In genomic region chr4:154559931-154560801, GRCh38 we compare ENCODE assay signal across 22 cellular contexts. TPM values are rescaled to one million over a fixed set of nuclear protein-coding genes. Genes with fewer than 3 reads are reported as not detected.
A peak's percentile ranks its signal among the peaks of the same experiment; 100 is the strongest.
DNase-seq lines count a peak whose midpoint lies in the region; ATAC-seq and TF ChIP-seq lines count a peak whose summit lies in the region.
"Had no signal": no experiment of that assay in that cellular context is flagged by ENCODE, and none has a peak within 500 bp of the region (broad histone marks: within the 10 kb centered on the region; RNA-seq: fewer than 3 reads in every experiment).

No MANE protein-coding gene starts in this region.

- peak overlapping the region; percentile 45 to 91 (median 86) for H3K27ac ChIP-seq in right lobe of liver
- H3K27ac ChIP-seq: C4-2B, foreskin keratinocyte, thyroid gland had no signal

- intact Hi-C loops in Caco-2 (cut with micrococcal nuclease; ENCODE audit: unreplicated experiment) (loop anchor here (1.0 kb wide), 6 partner anchors 10 to 62 kb away; partner anchors contain the start of genes FGA and PLRG1), right lobe of liver (cut with DNase I) (loop anchor here (5.0 kb wide), 2 partner anchors 57 to 62 kb away; no protein-coding TSS in a partner anchor)
- intact Hi-C loops in activated T-helper 2 cell treated with anti-CD3 and anti-CD28 coated beads, Interferon-gamma antibody, Interleukin-2, Interleukin-4, amounts not matched to agents 10 μg/mL and 5 μg/mL and 100 μg/mL, durations not matched to agents 14 hours and 24 hours and 36 hours (cut with micrococcal nuclease): loop anchor here (10.0 kb wide), 1 partner anchor 155 kb away; no protein-coding TSS in a partner anchor

- H3K27me3 ChIP-seq in Caco-2 (replicated peaks; ENCODE audit: control insufficient read depth, insufficient read depth, low read length): no peaks in the 10 kb centered on the region; the same call in 1 of the 2 replicates
- no peaks in the 10 kb centered on the region for H3K27me3 ChIP-seq in right lobe of liver
- H3K27me3 ChIP-seq: foreskin keratinocyte, thyroid gland had no signal

- DNase-seq in Caco-2 (peak; percentile 48 to 67), amniotic epithelial cell (ENCODE audit: low read depth) (peak; percentile 23), right lobe of liver (peak in 1 of 3 donors; percentile 78), GM20000 (ENCODE audit: low spot score) (no peak)
- no peak for DNase-seq in activated T-helper 2 cell treated with anti-CD3 and anti-CD28 coated beads, Interferon-gamma antibody, Interleukin-2, Interleukin-4, amounts not matched to agents 10 μg/mL and 5 μg/mL and 100 μg/mL, durations not matched to agents 14 hours and 24 hours and 36 hours (ENCODE audit: low spot score)
- DNase-seq: activated CD4-positive, alpha-beta T cell treated with anti-CD3 and anti-CD28 coated beads, Interleukin-2, amount 50 U/mL, for 4 hours; effector CD4-positive, alpha-beta T cell; posterior cingulate gyrus; stimulated activated CD4-positive, alpha-beta T cell treated with anti-CD3 and anti-CD28 coated beads, Interleukin-2, amount 100 ng/mL, for 24 hours; stimulated activated naive CD4-positive, alpha-beta T cell treated with Interleukin-2 at 50 U/mL for 16 hours; T-helper 17 cell; thyroid gland had no signal

- H3K27ac Mint-ChIP-seq in Caco-2 (ENCODE audit: unreplicated experiment): peak overlapping the region; percentile 77
- no peak overlapping the region for H3K27ac Mint-ChIP-seq in activated T-helper 2 cell treated with anti-CD3 and anti-CD28 coated beads, Interferon-gamma antibody, Interleukin-2, Interleukin-4, amounts not matched to agents 10 μg/mL and 5 μg/mL and 100 μg/mL, durations not matched to agents 14 hours and 24 hours and 36 hours
- H3K27ac Mint-ChIP-seq: H9, nephron progenitor cell, T-helper 17 cell had no signal

- ATAC-seq in HG02852 (IDR thresholded peaks at IDR 0.05; ENCODE audit: unreplicated experiment): peak; percentile 28
- ATAC-seq in right lobe of liver: peak; percentile 60 to 85 (median 72)
- no peak for ATAC-seq in HG03196 (IDR thresholded peaks at IDR 0.05; ENCODE audit: unreplicated experiment)
- no peak for ATAC-seq in HG03520 (IDR thresholded peaks at IDR 0.05; ENCODE audit: unreplicated experiment)
- ATAC-seq: T-helper 17 cell had no signal

- H3K36me3 Mint-ChIP-seq in Caco-2 (ENCODE audit: insufficient read depth, unreplicated experiment): no peaks in the 10 kb centered on the region
- no peaks in the 10 kb centered on the region for H3K36me3 Mint-ChIP-seq in activated T-helper 2 cell treated with anti-CD3 and anti-CD28 coated beads, Interferon-gamma antibody, Interleukin-2, Interleukin-4, amounts not matched to agents 10 μg/mL and 5 μg/mL and 100 μg/mL, durations not matched to agents 14 hours and 24 hours and 36 hours (ENCODE audit: low read depth)

- H3K36me3 ChIP-seq in Caco-2 (ENCODE audit: control insufficient read depth, insufficient read depth, low read length) (no peaks in the 10 kb centered on the region), right lobe of liver (peaks cover 0 to 7% (median 3%) of the 10 kb centered on the region in 4 donors)
- H3K36me3 ChIP-seq: thyroid gland had no signal

- H3K9me3 Mint-ChIP-seq in Caco-2 (ENCODE audit: unreplicated experiment): no peaks in the 10 kb centered on the region
- peaks cover 6% of the 10 kb centered on the region for H3K9me3 Mint-ChIP-seq in activated T-helper 2 cell treated with anti-CD3 and anti-CD28 coated beads, Interferon-gamma antibody, Interleukin-2, Interleukin-4, amounts not matched to agents 10 μg/mL and 5 μg/mL and 100 μg/mL, durations not matched to agents 14 hours and 24 hours and 36 hours
- H3K9me3 Mint-ChIP-seq: central memory CD8-positive, alpha-beta T cell; H9; nephron progenitor cell had no signal

- TF ChIP-seq CTCF in Caco-2 (IDR thresholded peaks at IDR 0.05; ENCODE audit: insufficient read depth in 1 of 2, low read depth in 1 of 2, low read length in 1 of 2, severe bottlenecking in 1 of 2, unreplicated experiment in 1 of 2): no peak
- TF ChIP-seq CTCF in right lobe of liver (IDR thresholded peaks at IDR 0.05): no peak
- TF ChIP-seq CTCF in GM20000 (IDR thresholded peaks at IDR 0.05; ENCODE audit: extremely low read depth, missing control alignments): no peak

- no peaks in the 10 kb centered on the region for H3K27me3 Mint-ChIP-seq in Caco-2 (ENCODE audit: insufficient read depth, unreplicated experiment)
- peaks cover 8% of the 10 kb centered on the region for H3K27me3 Mint-ChIP-seq in activated T-helper 2 cell treated with anti-CD3 and anti-CD28 coated beads, Interferon-gamma antibody, Interleukin-2, Interleukin-4, amounts not matched to agents 10 μg/mL and 5 μg/mL and 100 μg/mL, durations not matched to agents 14 hours and 24 hours and 36 hours (ENCODE audit: low read depth)

- H3K9me3 ChIP-seq in Caco-2: no peaks in the 10 kb centered on the region
- H3K9me3 ChIP-seq in right lobe of liver: no peaks in the 10 kb centered on the region
- H3K9me3 ChIP-seq: thyroid gland had no signal

- H3K4me1 ChIP-seq in Caco-2 (peaks cover 37% of the 10 kb centered on the region), right lobe of liver (peaks cover 0 to 7% (median 1%) of the 10 kb centered on the region in 4 donors)
- H3K4me1 ChIP-seq: thyroid gland had no signal

- POLR2A ChIA-PET in Caco-2 (lab: Charles Lee): interaction anchor here (0.7 to 1.4 kb wide), 4 partner anchors 10 to 58 kb away, joined by 3 to 6 read pairs (median 4); partner anchors contain the start of genes FGG and PLRG1

- 21% methylated on average over 5 of the region's 5 CpGs for WGBS in right lobe of liver (ENCODE audit: insufficient coverage, low coverage, low lambda C conversion rate, missing lambda C conversion rate)

- no TSS peak for BruUV-seq in Caco-2 (replicated peaks; lab: Mats Ljungman, UMichigan)

- peaks cover 22% of the 10 kb centered on the region for H3K4me1 Mint-ChIP-seq in Caco-2 (ENCODE audit: low read depth, unreplicated experiment)
- H3K4me1 Mint-ChIP-seq in activated T-helper 2 cell treated with anti-CD3 and anti-CD28 coated beads, Interferon-gamma antibody, Interleukin-2, Interleukin-4, amounts not matched to agents 10 μg/mL and 5 μg/mL and 100 μg/mL, durations not matched to agents 14 hours and 24 hours and 36 hours (ENCODE audit: low read depth): no peaks in the 10 kb centered on the region
- H3K4me1 Mint-ChIP-seq: central memory CD8-positive, alpha-beta T cell; H9; nephron progenitor cell had no signal

- CTCF ChIA-PET in Caco-2 (lab: Charles Lee): interaction anchor here (1.0 to 3.1 kb wide), 10 partner anchors 10 to 62 kb away, joined by 3 to 251 read pairs (median 8); partner anchors contain the start of genes FGA, FGG and PLRG1

- H3K4me3 ChIP-seq in Caco-2 (ENCODE audit: low read depth, low read length): no peak overlapping the region
- peak overlapping the region in 2 of 3 donors; percentile 17 to 22 for H3K4me3 ChIP-seq in right lobe of liver
- H3K4me3 ChIP-seq: thyroid gland had no signal

- no peak for TF ChIP-seq POLR2A in right lobe of liver (IDR thresholded peaks at IDR 0.05)

- H3K4me3 Mint-ChIP-seq in Caco-2 (ENCODE audit: unreplicated experiment): no peak overlapping the region
- H3K4me3 Mint-ChIP-seq in activated T-helper 2 cell treated with anti-CD3 and anti-CD28 coated beads, Interferon-gamma antibody, Interleukin-2, Interleukin-4, amounts not matched to agents 10 μg/mL and 5 μg/mL and 100 μg/mL, durations not matched to agents 14 hours and 24 hours and 36 hours (ENCODE audit: low read depth): no peak overlapping the region
- H3K4me3 Mint-ChIP-seq: central memory CD8-positive, alpha-beta T cell; H9; nephron progenitor cell; T-helper 17 cell had no signal

RNA-seq across cellular contexts. Expression of gene FGB, which starts 2.6 kb away (rescaled TPM):
- 29.4 and 37.1 TPM in 2 replicates for total RNA-seq in Caco-2 (2022)
- over 10,000 TPM in 5 of 6 experiments, 1,000 to 10,000 TPM in 1; 6,080 to 16,362 (median 11,864) TPM for total RNA-seq in right lobe of liver
- not detected in 2 replicates for total RNA-seq in activated T-helper 2 cell treated with anti-CD3 and anti-CD28 coated beads, Interferon-gamma antibody, Interleukin-2, Interleukin-4, amounts not matched to agents 10 μg/mL and 5 μg/mL and 100 μg/mL, durations not matched to agents 14 hours and 24 hours and 36 hours
- total RNA-seq: foreskin keratinocyte, H9, OCI-LY7, SK-MEL-5, T-helper 17 cell had no signal

RNA-seq across cellular contexts. Expression of gene PLRG1, which starts 10.0 kb away (rescaled TPM):
- total RNA-seq in Caco-2 (2022) (99.4 and 113 TPM in 2 replicates), right lobe of liver (10 to 100 TPM; 33.1 to 55.8 (median 39.2) TPM)
- total RNA-seq in activated T-helper 2 cell treated with anti-CD3 and anti-CD28 coated beads, Interferon-gamma antibody, Interleukin-2, Interleukin-4, amounts not matched to agents 10 μg/mL and 5 μg/mL and 100 μg/mL, durations not matched to agents 14 hours and 24 hours and 36 hours: 81.2 and 83.4 TPM in 2 replicates

RNA-seq across cellular contexts. Expression of gene FGA, which starts 30.4 kb away (rescaled TPM):
- total RNA-seq in Caco-2 (2022): 61.7 and 71.8 TPM in 2 replicates
- total RNA-seq in right lobe of liver: over 10,000 TPM in 5 of 6 experiments, 1,000 to 10,000 TPM in 1; 8,384 to 20,319 (median 15,496) TPM
- not detected in 2 replicates for total RNA-seq in activated T-helper 2 cell treated with anti-CD3 and anti-CD28 coated beads, Interferon-gamma antibody, Interleukin-2, Interleukin-4, amounts not matched to agents 10 μg/mL and 5 μg/mL and 100 μg/mL, durations not matched to agents 14 hours and 24 hours and 36 hours
- total RNA-seq: foreskin keratinocyte, H9, OCI-LY7, SK-MEL-5, T-helper 17 cell, thyroid gland had no signal

RNA-seq across cellular contexts. Expression of gene FGG, which starts 52.3 kb away (rescaled TPM):
- total RNA-seq in Caco-2 (2022) (121 and 146 TPM in 2 replicates), right lobe of liver (over 10,000 TPM in 4 of 6 experiments, 1,000 to 10,000 TPM in 2; 5,578 to 14,578 (median 13,052) TPM)
- not detected in 2 replicates for total RNA-seq in activated T-helper 2 cell treated with anti-CD3 and anti-CD28 coated beads, Interferon-gamma antibody, Interleukin-2, Interleukin-4, amounts not matched to agents 10 μg/mL and 5 μg/mL and 100 μg/mL, durations not matched to agents 14 hours and 24 hours and 36 hours
- total RNA-seq: foreskin keratinocyte, H9, OCI-LY7, T-helper 17 cell, thyroid gland had no signal

Comparison
In these comparisons a context has a peak if more than half of its experiments do, and no peak if none do; other contexts are left out.
1. DNase-seq: peak in Caco-2 (2 of 2) and amniotic epithelial cell (single experiment); none in GM20000 (single experiment) and activated T-helper 2 cell treated with anti-CD3 and anti-CD28 coated beads, Interferon-gamma antibody, Interleukin-2, Interleukin-4, amounts not matched to agents 10 μg/mL and 5 μg/mL and 100 μg/mL, durations not matched to agents 14 hours and 24 hours and 36 hours (single experiment).
2. ATAC-seq: peak in HG02852 (single experiment) and right lobe of liver (4 of 4); none in HG03196 (single experiment) and HG03520 (single experiment).
3. RNA of gene FGB, which starts 2.6 kb away (total RNA-seq): 6,080 to 16,362 TPM in right lobe of liver; 29.4 to 37.1 TPM in Caco-2 and not detected in activated T-helper 2 cell treated with anti-CD3 and anti-CD28 coated beads, Interferon-gamma antibody, Interleukin-2, Interleukin-4, amounts not matched to agents 10 μg/mL and 5 μg/mL and 100 μg/mL, durations not matched to agents 14 hours and 24 hours and 36 hours; every median in the first group is over 100 times any median in the second.
4. RNA of gene FGA, which starts 30.4 kb away (total RNA-seq): 8,384 to 20,319 TPM in right lobe of liver; 61.7 to 71.8 TPM in Caco-2 and not detected in activated T-helper 2 cell treated with anti-CD3 and anti-CD28 coated beads, Interferon-gamma antibody, Interleukin-2, Interleukin-4, amounts not matched to agents 10 μg/mL and 5 μg/mL and 100 μg/mL, durations not matched to agents 14 hours and 24 hours and 36 hours; every median in the first group is over 100 times any median in the second.